ENCODE assay signal across 31 cellular contexts in the genomic region with DNA sequence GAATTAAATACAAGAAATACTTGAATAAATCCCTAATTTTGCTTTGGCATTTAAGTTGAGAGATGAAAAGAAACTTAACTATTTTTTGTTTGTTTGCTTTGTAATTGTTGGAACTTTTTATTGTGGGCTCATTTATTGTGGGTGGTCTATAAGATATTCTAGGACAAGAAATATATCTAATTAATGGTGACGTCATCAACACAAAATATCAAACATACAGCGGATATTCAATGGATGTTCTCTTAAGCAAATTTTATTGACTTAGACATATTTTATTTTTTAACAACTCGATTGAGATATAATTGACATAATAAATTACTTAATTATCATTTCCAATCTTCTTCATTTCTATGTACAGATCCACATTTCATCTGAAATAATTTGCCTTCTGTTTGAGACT. TPM values are rescaled to one million over a fixed set of nuclear protein-coding genes. Genes with fewer than 3 reads are reported as not detected.
"Had no signal": no experiment of that assay in that cellular context is flagged by ENCODE, and none has a peak within 500 bp of the region (broad histone marks: within the 10 kb centered on the region; RNA-seq: fewer than 3 reads in every experiment).

No MANE protein-coding gene starts in this region.

- H3K27me3 ChIP-seq: ovary, suprapubic skin, testis, tibial artery, transverse colon, upper lobe of right lung, uterus had no signal

- H3K36me3 ChIP-seq: neural progenitor cell, ovary, spleen, suprapubic skin, tibial artery, transverse colon, upper lobe of right lung, uterus had no signal

- H3K4me1 ChIP-seq: parathyroid adenoma, psoas muscle, spleen, suprapubic skin, testis, tibial artery, transverse colon, upper lobe of right lung, uterus had no signal

- H3K4me2 ChIP-seq: neural progenitor cell, smooth muscle cell had no signal

- H3K9ac ChIP-seq: neural progenitor cell, parathyroid adenoma had no signal

- H3K4me3 ChIP-seq: neural progenitor cell, ovary, psoas muscle, skin epidermis, smooth muscle cell, spleen, suprapubic skin, testis, tibial artery, transverse colon, upper lobe of right lung, uterus had no signal

- H2AFZ ChIP-seq: neural progenitor cell, parathyroid adenoma had no signal

- H3K9me3 ChIP-seq: ovary, psoas muscle, suprapubic skin, testis, tibial artery, transverse colon, upper lobe of right lung, uterus had no signal

- DNase-seq: natural killer cell; occipital lobe; ovary; posterior cingulate gyrus; psoas muscle; right cardiac atrium; spleen; stimulated activated CD4-positive, alpha-beta T cell treated with anti-CD3 and anti-CD28 coated beads, Interleukin-12 subunit alpha, Interleukin-12 subunit beta, amount 100 ng/mL, for 4 hours; stimulated activated CD4-positive, alpha-beta T cell treated with anti-CD3 and anti-CD28 coated beads, Interleukin-1b, Interleukin-23, amount 100 ng/mL, for 48 hours; stimulated activated CD4-positive, alpha-beta T cell treated with anti-CD3 and anti-CD28 coated beads, Interleukin-4, amount 100 ng/mL, for 1 hour; stimulated activated CD4-positive, alpha-beta T cell treated with anti-CD3 and anti-CD28 coated beads, Interleukin-4, amount 100 ng/mL, for 4 hours; stimulated activated CD8-positive, alpha-beta memory T cell treated with anti-CD3 and anti-CD28 coated beads, Interleukin-4, amount 100 ng/mL, for 48 hours; stimulated activated naive CD4-positive, alpha-beta T cell; stimulated activated naive CD8-positive, alpha-beta T cell treated with anti-CD3 and anti-CD28 coated beads, Interleukin-15, amount 100 ng/mL, for 72 hours; stimulated activated naive CD8-positive, alpha-beta T cell treated with anti-CD3 and anti-CD28 coated beads, Interleukin-15, Interleukin-2, amounts not matched to agents 100 U/mL and 50 U/mL, for 24 hours; substantia nigra; testis; tibial artery; transverse colon; upper lobe of right lung; uterus had no signal

- H3K79me2 ChIP-seq: parathyroid adenoma had no signal

- ATAC-seq: natural killer cell; psoas muscle; right cardiac atrium; sciatic nerve; stimulated activated memory B cell treated with anti-CD40 and anti-IgM and Interleukin-4, amounts not matched to agents 10 μg/mL and 1 μg/mL and 100 μg/mL, for 72 hours; stimulated activated naive CD8-positive, alpha-beta T cell treated with anti-CD3 and anti-CD28 coated beads, Interleukin-15, amount 100 ng/mL, for 72 hours; stimulated activated naive CD8-positive, alpha-beta T cell treated with anti-CD3 and anti-CD28 coated beads, Interleukin-15, Interleukin-2, amounts not matched to agents 100 U/mL and 50 U/mL, for 24 hours; upper lobe of right lung had no signal

- H3K27ac ChIP-seq: neural progenitor cell, ovary, parathyroid adenoma, psoas muscle, skin epidermis, spleen, suprapubic skin, testis, tibial artery, transverse colon, upper lobe of right lung, uterus had no signal

RNA-seq across cellular contexts. Expression of a gene that starts 30.0 kb away (rescaled TPM):
- total RNA-seq: natural killer cell, osteoblast, ovary, psoas muscle, renal cortical epithelial cell, sciatic nerve, smooth muscle cell, spleen, suprapubic skin, testis, transverse colon, upper lobe of right lung had no signal
- polyA plus RNA-seq: ovary, smooth muscle cell, spleen, urinary bladder had no signal
